18 cellular contexts compared by ENCODE assay signal in the genomic region with DNA sequence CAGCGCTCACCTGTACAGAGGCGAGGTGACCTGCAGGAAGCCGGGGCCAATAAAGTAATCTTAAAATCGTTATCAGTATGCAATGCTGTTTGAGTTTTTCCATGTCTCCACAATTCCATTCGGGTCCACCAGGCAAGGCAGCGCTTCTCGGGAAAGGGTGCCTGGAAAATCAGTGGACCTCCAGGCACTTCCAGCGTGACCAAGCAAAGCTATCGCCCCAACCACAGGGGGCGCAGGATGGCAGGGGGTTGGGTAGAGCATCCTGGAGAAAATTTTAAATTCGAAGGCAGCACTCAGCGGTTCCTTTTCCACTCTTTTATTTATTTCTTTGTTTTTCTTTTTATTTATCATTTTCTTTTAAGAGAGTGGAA. TPM values are rescaled to one million over a fixed set of nuclear protein-coding genes. Genes with fewer than 3 reads are reported as not detected.
A peak's percentile ranks its signal among the peaks of the same experiment; 100 is the strongest.
DNase-seq lines count a peak whose midpoint lies in the region; ATAC-seq, FAIRE-seq and TF ChIP-seq lines count a peak whose summit lies in the region.
"Had no signal": no experiment of that assay in that cellular context is flagged by ENCODE, and none has a peak within 500 bp of the region (broad histone marks: within the 10 kb centered on the region; RNA-seq: fewer than 3 reads in every experiment).

No MANE protein-coding gene starts in this region.

- H3K4me3 Mint-ChIP-seq in H9 (peak overlapping the region; percentile 55 to 71), type B pancreatic cell (no peak overlapping the region)

- H3K27ac Mint-ChIP-seq in H9 (no peak overlapping the region), type B pancreatic cell (no peak overlapping the region)

- FAIRE-seq in H1 (lab: Jason Lieb, UNC): no peak
- FAIRE-seq: GM12892, HepG2 had no signal

- WGBS in H9 (ENCODE audit: extremely low coverage, insufficient read length, low lambda C conversion rate): no CpG with 5 or more reads among the region's 12 CpGs
- 15% methylated on average over 12 of the region's 12 CpGs; no CpG with 5 or more reads in 1 of the 2 experiments for WGBS in H1 (ENCODE audit: extremely low coverage in 1 of 2, insufficient coverage in 1 of 2, insufficient read length in 1 of 2, insufficient replicate concordance in 2 of 2, low coverage in 1 of 2, low lambda C conversion rate in 2 of 2, missing lambda C conversion rate in 1 of 2), 2 experiments
- 26 to 46% methylated on average over 8 to 9 of the region's 12 CpGs for WGBS in thyroid gland, 2 donors

- no peaks in the 10 kb centered on the region for H3K79me1 ChIP-seq in H9 (ENCODE audit: insufficient read depth, low read depth, low read length, poor library complexity, severe bottlenecking)
- no peaks in the 10 kb centered on the region for H3K79me1 ChIP-seq in H1 (ENCODE audit: low read depth, low read length)

- H2BK20ac ChIP-seq in H9 (ENCODE audit: low read depth, low read length, poor library complexity, severe bottlenecking) (no peak overlapping the region), H1 (ENCODE audit: low read length) (no peak overlapping the region)

- H3K27me3 ChIP-seq in H9 (ENCODE audit: insufficient read depth, low read length): peaks cover 18% of the 10 kb centered on the region; the same call in 1 of the 2 replicates
- peaks cover 13 to 59% (median 43%) of the 10 kb centered on the region in 4 experiments for H3K27me3 ChIP-seq in H1 (replicated peaks in 1 of 4; ENCODE audit: control insufficient read depth in 3 of 4, extremely low read depth in 1 of 4, insufficient read depth in 3 of 4, low read length in 3 of 4)
- H3K27me3 ChIP-seq in iPS-20b (ENCODE audit: insufficient read depth, low read length): peaks cover 78% of the 10 kb centered on the region
- peaks cover 30% of the 10 kb centered on the region for H3K27me3 ChIP-seq in thyroid gland

- peaks cover 12% of the 10 kb centered on the region for H3K23me2 ChIP-seq in H9 (ENCODE audit: insufficient read length, low read depth, low read length, poor library complexity, severe bottlenecking)
- peaks cover 12% of the 10 kb centered on the region; the same call in 1 of the 2 replicates for H3K23me2 ChIP-seq in H1 (ENCODE audit: low read depth, low read length)

- ATAC-seq in HG02852 (IDR thresholded peaks at IDR 0.05; ENCODE audit: unreplicated experiment): no peak
- ATAC-seq in GM18517 (IDR thresholded peaks at IDR 0.05; ENCODE audit: unreplicated experiment): no peak
- ATAC-seq: HCT116, HepG2, Panc1 had no signal

- no peak overlapping the region for H2BK5ac ChIP-seq in H9 (ENCODE audit: insufficient read length, low read length)
- no peak overlapping the region for H2BK5ac ChIP-seq in H1 (ENCODE audit: low read depth, low read length)

- no peak for DNase-seq in H9
- DNase-seq in H1 (ENCODE audit: low read depth in 1 of 2, low spot score in 2 of 2): peak in 1 of 2 experiments; percentile 51
- no peak for DNase-seq in type B pancreatic cell (ENCODE audit: extremely low spot score, unreplicated experiment)
- no peak for DNase-seq in thyroid gland
- DNase-seq: KG1, NCI-H1417 treated with DMSO at 0.1 percent for 48 hours, NCI-H2081, NCI-H510A, NCI-H774 had no signal

- H3K36me3 ChIP-seq in H1 (ENCODE audit: control insufficient read depth in 2 of 4, insufficient read depth in 4 of 4, low read length in 3 of 4) (no peaks in the 10 kb centered on the region), iPS-20b (ENCODE audit: insufficient read depth, low read depth, low read length) (no peaks in the 10 kb centered on the region), thyroid gland (no peaks in the 10 kb centered on the region)

- H4K91ac ChIP-seq in H9 (ENCODE audit: insufficient read length, low read depth, low read length) (no peak overlapping the region), H1 (replicated peaks; ENCODE audit: insufficient read length, low read length) (no peak overlapping the region)

- TF ChIP-seq EP300 in H1 (IDR thresholded peaks at IDR 0.05; ENCODE audit: borderline replicate concordance in 1 of 2, low read depth in 2 of 2, low read length in 2 of 2): no peak

- H3K23ac ChIP-seq in H9 (ENCODE audit: insufficient read length, low read depth, low read length) (no peak overlapping the region), H1 (ENCODE audit: insufficient read length) (no peak overlapping the region)

- H4K5ac ChIP-seq in H9 (ENCODE audit: insufficient read length, low read depth, low read length) (no peak overlapping the region), H1 (ENCODE audit: insufficient read length, low read depth, low read length) (no peak overlapping the region)

- H4K8ac ChIP-seq in H9 (replicated peaks; ENCODE audit: insufficient read length, low read depth, low read length) (no peak overlapping the region), H1 (ENCODE audit: extremely low read depth, insufficient read depth, low read length) (no peak overlapping the region; the same call in 1 of the 2 replicates)

- H3K27me3 Mint-ChIP-seq in H9 (ENCODE audit: low read depth): peaks cover 83% of the 10 kb centered on the region
- peaks cover 97% of the 10 kb centered on the region for H3K27me3 Mint-ChIP-seq in type B pancreatic cell

- H2BK120ac ChIP-seq in H9 (ENCODE audit: low read depth, low read length, poor library complexity, severe bottlenecking) (no peak overlapping the region), H1 (replicated peaks; ENCODE audit: low read depth, low read length) (no peak overlapping the region)

- no peaks in the 10 kb centered on the region for H4K20me1 ChIP-seq in H9 (ENCODE audit: control insufficient read depth, insufficient read depth, insufficient read length)
- H4K20me1 ChIP-seq in H1 (replicated peaks in 1 of 2; ENCODE audit: control insufficient read depth in 1 of 2, insufficient read depth in 2 of 2, low read length in 2 of 2): no peaks in the 10 kb centered on the region

- no peak overlapping the region for H2BK15ac ChIP-seq in H9 (ENCODE audit: low read depth, low read length)
- no peak overlapping the region for H2BK15ac ChIP-seq in H1 (ENCODE audit: low read length)

- H3K36me3 Mint-ChIP-seq in H9 (ENCODE audit: insufficient read depth in 1 of 3, low read depth in 3 of 3): peaks cover 0 to 2% (median 0%) of the 10 kb centered on the region in 3 experiments; a peak in 1 of 7 replicates
- no peaks in the 10 kb centered on the region for H3K36me3 Mint-ChIP-seq in type B pancreatic cell

- H3K9me3 Mint-ChIP-seq in H9 (peaks cover 0 to 4% of the 10 kb centered on the region in 2 experiments; a peak in 2 of 5 replicates), type B pancreatic cell (no peaks in the 10 kb centered on the region)

- no peak overlapping the region for H3T11ph ChIP-seq in H9 (ENCODE audit: low read length)

- no peaks in the 10 kb centered on the region; the same call in 1 of the 2 replicates for H3K4me1 ChIP-seq in H9 (ENCODE audit: insufficient read depth, low read length)
- H3K4me1 ChIP-seq in H1 (replicated peaks in 1 of 4; ENCODE audit: control insufficient read depth in 3 of 4, insufficient read depth in 4 of 4, low read length in 3 of 4): peaks cover 0 to 8% (median 4%) of the 10 kb centered on the region in 4 experiments; a peak in 6 of 7 replicates
- peaks cover 14% of the 10 kb centered on the region for H3K4me1 ChIP-seq in iPS-20b (ENCODE audit: insufficient read depth, low read length)
- peaks cover 0 to 18% of the 10 kb centered on the region in 2 donors for H3K4me1 ChIP-seq in thyroid gland

- H3K4me3 ChIP-seq in H1 (ENCODE audit: extremely low read depth in 1 of 4, insufficient read depth in 2 of 4, low read depth in 3 of 4, low read length in 4 of 4) (peak overlapping the region in 3 of 4 experiments; percentile 9 to 56 (median 39); a peak in 4 of 8 replicates), iPS-20b (ENCODE audit: low read length) (peak overlapping the region; percentile 57; the same call in 1 of the 2 replicates), thyroid gland (replicated peaks in 1 of 3) (no peak overlapping the region)

- H3K9ac ChIP-seq in H9 (ENCODE audit: extremely low read depth, insufficient read length, low read length) (no peak overlapping the region), H1 (replicated peaks in 1 of 4; ENCODE audit: extremely low read depth in 1 of 4, low read depth in 3 of 4, low read length in 3 of 4) (no peak overlapping the region), iPS-20b (ENCODE audit: low read depth, low read length) (no peak overlapping the region)

- H3K9me3 ChIP-seq in H9 (ENCODE audit: control insufficient read depth, low read depth, low read length) (no peaks in the 10 kb centered on the region), H1 (ENCODE audit: insufficient read depth in 2 of 2, low read depth in 1 of 2, low read length in 1 of 2) (no peaks in the 10 kb centered on the region), iPS-20b (ENCODE audit: insufficient read depth, low read depth, low read length) (no peaks in the 10 kb centered on the region), thyroid gland (no peaks in the 10 kb centered on the region)

- no peak overlapping the region for H3K4ac ChIP-seq in H9 (ENCODE audit: low read depth, low read length)
- no peak overlapping the region for H3K4ac ChIP-seq in H1 (replicated peaks; ENCODE audit: insufficient read length, low read depth, low read length)

- H3K4me1 Mint-ChIP-seq in H9 (peaks cover 45 to 49% of the 10 kb centered on the region in 2 experiments), type B pancreatic cell (ENCODE audit: unreplicated experiment) (peaks cover 10% of the 10 kb centered on the region)

- POLR2A ChIA-PET in H1 (lab: Charles Lee; ENCODE audit: partially characterized antibody): interaction anchor here (1.0 to 1.3 kb wide), 3 partner anchors 11 to 475 kb away, joined by 3 to 5 read pairs (median 3); no protein-coding TSS in a partner anchor

- intact Hi-C loops in thyroid gland (cut with DNase I): no loop called here

- H3K56ac ChIP-seq in H9 (ENCODE audit: insufficient read length, low read depth, low read length): no peak overlapping the region
- no peak overlapping the region for H3K56ac ChIP-seq in H1 (replicated peaks; ENCODE audit: insufficient read length, low read depth, low read length)

- H2AFZ ChIP-seq in H9 (ENCODE audit: low read length) (no peak overlapping the region), H1 (ENCODE audit: low read length) (no peak overlapping the region)

- H3K27ac ChIP-seq in H9 (ENCODE audit: insufficient read length, low read depth, low read length) (no peak overlapping the region), H1 (ENCODE audit: low read depth, low read length) (no peak overlapping the region), iPS-20b (ENCODE audit: low read length) (no peak overlapping the region), thyroid gland (no peak overlapping the region)
- H3K27ac ChIP-seq: C4-2B had no signal

- H3K79me2 ChIP-seq in H9 (ENCODE audit: insufficient read depth, low read length) (no peaks in the 10 kb centered on the region), H1 (ENCODE audit: control insufficient read depth in 1 of 2, insufficient read depth in 2 of 2, low read length in 2 of 2) (no peaks in the 10 kb centered on the region)

- H3K14ac ChIP-seq in H9 (ENCODE audit: insufficient read depth, low read length) (no peak overlapping the region; the same call in 1 of the 2 replicates), H1 (ENCODE audit: insufficient read length) (no peak overlapping the region)

- H2AK5ac ChIP-seq in H9 (ENCODE audit: insufficient read length, low read length) (no peak overlapping the region), H1 (ENCODE audit: low read depth, low read length) (no peak overlapping the region)

- no peak overlapping the region for H2BK12ac ChIP-seq in H9 (ENCODE audit: insufficient read length, low read depth, low read length)
- no peak overlapping the region for H2BK12ac ChIP-seq in H1 (ENCODE audit: low read depth, low read length)

- TF ChIP-seq POLR2A in H1 (IDR thresholded peaks at IDR 0.05; ENCODE audit: control extremely low read depth in 1 of 2, low read depth in 2 of 2, low read length in 2 of 2): no peak
- TF ChIP-seq POLR2A in thyroid gland (IDR thresholded peaks at IDR 0.05): no peak

- TF ChIP-seq CTCF in H9 (conservative IDR thresholded peaks at IDR 0.05) (peak; percentile 67), H1 (IDR thresholded peaks at IDR 0.05; ENCODE audit: control extremely low read depth in 1 of 3, insufficient read depth in 1 of 3, low read depth in 1 of 3, low read length in 3 of 3) (peak in 2 of 3 experiments; percentile 24 to 31; a peak in 2 of 4 replicates), type B pancreatic cell (conservative IDR thresholded peaks at IDR 0.05) (peak; percentile 56), thyroid gland (IDR thresholded peaks at IDR 0.05) (no peak)

- H3K18ac ChIP-seq in H9 (ENCODE audit: insufficient read length, low read depth, low read length) (no peak overlapping the region), H1 (ENCODE audit: extremely low read depth, low read length) (no peak overlapping the region)

- CTCF ChIA-PET in H1 (lab: Charles Lee; ENCODE audit: partially characterized antibody): interaction anchor here (0.7 to 1.6 kb wide), 9 partner anchors 14 to 474 kb away, joined by 3 to 6 read pairs (median 4); a partner anchor contains a TSS

- H3K4me2 ChIP-seq in H9 (ENCODE audit: insufficient read depth, insufficient read length, low read length): peak overlapping the region; percentile 38
- H3K4me2 ChIP-seq in H1 (ENCODE audit: insufficient read depth in 1 of 2, low read depth in 2 of 2, low read length in 2 of 2): peak overlapping the region; percentile 64 to 85

- 0 out of 4 replicates have a peak, but pooled peaks of 1 of the 2 experiments have one; percentile 20 for TF ChIP-seq RAD21 in H1 (IDR thresholded peaks at IDR 0.05 in 1 of 2, conservative IDR thresholded peaks at IDR 0.05 in 1 of 2; ENCODE audit: low read depth in 2 of 2, low read length in 2 of 2)

RNA-seq across cellular contexts. Expression of a gene that starts 5.4 kb away (rescaled TPM):
- 7.7 and 8.5 TPM in 2 replicates for total RNA-seq in H9 (2021)
- total RNA-seq in H1 (2021; fragmentation: NEBNext Ultra II Directional; extraction: Animal tissue kit (Norgen Biotek cat#: 25700)): 38.9 and 41.0 TPM in 2 replicates
- 10.4 and 19.2 TPM in 2 replicates for polyA plus RNA-seq in H1 (2011; rRNA removed)
- 12.2 TPM for polyA plus RNA-seq in H1 (2011; cell fraction: cytosol; rRNA removed)
- 19.5 TPM for polyA plus RNA-seq in H1 (2011; cell fraction: nucleus; rRNA removed)
- polyA plus RNA-seq in H1 (2012, experiment 1 of 2): 19.4 to 28.4 TPM (median 23.7 TPM) in 4 replicates
- 26.4 TPM for polyA plus RNA-seq in H1 (2012, experiment 2 of 2)
- polyA plus RNA-seq in H1 (2013, experiment 1 of 2): 22.8 TPM
- polyA plus RNA-seq in H1 (2013, experiment 2 of 2): 20.6 TPM
- polyA minus RNA-seq in H1 (2011; rRNA and poly(A)+ RNA removed): 1.4 and 2.6 TPM in 2 replicates
- polyA minus RNA-seq in H1 (2011; cell fraction: cytosol; rRNA and poly(A)+ RNA removed): 17.5 TPM
- polyA minus RNA-seq in H1 (2011; cell fraction: nucleus; rRNA and poly(A)+ RNA removed): 15.2 TPM
- 0.76 and 3.4 TPM in 2 replicates for total RNA-seq in type B pancreatic cell (ENCODE audit: low replicate concordance)
- total RNA-seq in thyroid gland: under 1 TPM in 1 of 4 donors, not detected in 3; 0.63 TPM
- total RNA-seq: HepG2, SK-MEL-5 had no signal
- polyA plus RNA-seq: HepG2 had no signal

Comparison
In these comparisons a context has a peak if more than half of its experiments do, and no peak if none do; other contexts are left out.
1. CTCF ChIP-seq: peak in H9 (single experiment), H1 (2 of 3) and type B pancreatic cell (single experiment); none in thyroid gland (0 of 6).
2. H3K4me3 ChIP-seq: peak in H1 (3 of 4) and iPS-20b (single experiment); none in thyroid gland (0 of 3).